ENCODE assay signal across 12 cellular contexts in genomic region chr5:32462618-32463017, GRCh38. TPM values are rescaled to one million over a fixed set of nuclear protein-coding genes. Genes with fewer than 3 reads are reported as not detected.
DNase-seq lines count a peak whose midpoint lies in the region; FAIRE-seq and TF ChIP-seq lines count a peak whose summit lies in the region.
"Had no signal": no experiment of that assay in that cellular context is flagged by ENCODE, and none has a peak within 500 bp of the region (broad histone marks: within the 10 kb centered on the region; RNA-seq: fewer than 3 reads in every experiment).

No MANE protein-coding gene starts in this region.

- FAIRE-seq in bronchial epithelial cell (lab: Jason Lieb, UNC) = no peak

- no peak for TF ChIP-seq POLR2A in thyroid gland (IDR thresholded peaks at IDR 0.05)

- peak; percentile 34 for DNase-seq in HCEC 1CT
- peak; percentile 45 for DNase-seq in RPMI7951 (ENCODE audit: low read depth)
- peak; percentile 78 for DNase-seq in bronchial epithelial cell (ENCODE audit: low read depth)
- DNase-seq in stimulated activated CD4-positive, alpha-beta T cell treated with anti-CD3 and anti-CD28 coated beads, Interleukin-2, amount 100 ng/mL, for 4 hours (ENCODE audit: low read depth) = peak; percentile 54
- DNase-seq in NOMO-1 (lab: John Stamatoyannopoulos, UW; ENCODE audit: unreplicated experiment in 2 of 2) = no peak
- DNase-seq in GM13976 (ENCODE audit: low spot score) = no peak
- DNase-seq in cerebellar cortex (ENCODE audit: low spot score) = no peak
- no peak for DNase-seq in thyroid gland
- DNase-seq: mucosa of descending colon, NCI-H187 treated with DMSO at 0.1 percent for 48 hours had no signal

- H3K27me3 ChIP-seq in bronchial epithelial cell (ENCODE audit: control insufficient read depth, insufficient read depth, low read length) = no peaks in the 10 kb centered on the region
- no peaks in the 10 kb centered on the region for H3K27me3 ChIP-seq in thyroid gland
- H3K27me3 ChIP-seq: ascending aorta, gastroesophageal sphincter had no signal

- no peak overlapping the region for H3K27ac ChIP-seq in thyroid gland
- H3K27ac ChIP-seq: ascending aorta, gastroesophageal sphincter had no signal

- no peaks in the 10 kb centered on the region for H3K9me3 ChIP-seq in thyroid gland
- H3K9me3 ChIP-seq: ascending aorta, gastroesophageal sphincter, mucosa of descending colon had no signal

- H3K36me3 ChIP-seq in bronchial epithelial cell (ENCODE audit: control insufficient read depth, insufficient read depth, low read length) = no peaks in the 10 kb centered on the region
- no peaks in the 10 kb centered on the region for H3K36me3 ChIP-seq in thyroid gland
- H3K36me3 ChIP-seq: ascending aorta, gastroesophageal sphincter had no signal

- no peaks in the 10 kb centered on the region for H3K4me1 ChIP-seq in thyroid gland
- H3K4me1 ChIP-seq: ascending aorta, gastroesophageal sphincter had no signal

- in situ Hi-C loops in GM13976 (cut with MboI; ENCODE audit: low sequenced_read_pairs, unreplicated experiment) = no loop called here

- TF ChIP-seq CTCF in bronchial epithelial cell (IDR thresholded peaks at IDR 0.05; ENCODE audit: insufficient read depth, low read length, severe bottlenecking) (no peak), GM13976 (IDR thresholded peaks at IDR 0.05; ENCODE audit: borderline replicate concordance, control extremely low read depth, extremely low read depth, insufficient read depth, missing control alignments) (no peak), thyroid gland (IDR thresholded peaks at IDR 0.05) (no peak)

- H3K4me3 ChIP-seq in bronchial epithelial cell (ENCODE audit: low read depth, low read length) (no peak overlapping the region), thyroid gland (replicated peaks in 1 of 3) (no peak overlapping the region)
- H3K4me3 ChIP-seq: ascending aorta, gastroesophageal sphincter, mucosa of descending colon had no signal

- 91 to 94% methylated on average over 1 of the region's 1 CpG for WGBS in thyroid gland, 2 donors

- intact Hi-C loops in thyroid gland (cut with DNase I) = no loop called here

RNA-seq across cellular contexts. Expression of gene ZFR, which starts 18.1 kb away (rescaled TPM):
- total RNA-seq in RPMI7951 (2014; rRNA removed; shearing (Covaris generic)) = 52.2 and 77.4 TPM in 2 replicates
- total RNA-seq in bronchial epithelial cell (65.0 and 81.3 TPM in 2 replicates), thyroid gland (100 to 1,000 TPM in 1 of 4 donors, 10 to 100 TPM in 3; 85.1 to 109 (median 92.2) TPM)

Comparison
In these comparisons a context has a peak if more than half of its experiments do, and no peak if none do; other contexts are left out.
1. DNase-seq: peak in HCEC 1CT (single experiment), RPMI7951 (single experiment), bronchial epithelial cell (single experiment) and stimulated activated CD4-positive, alpha-beta T cell treated with anti-CD3 and anti-CD28 coated beads, Interleukin-2, amount 100 ng/mL, for 4 hours (single experiment); none in NOMO-1 (0 of 2), GM13976 (single experiment), cerebellar cortex (single experiment) and thyroid gland (0 of 2).